ENCODE assay signal across 1 cellular context in the genomic region with DNA sequence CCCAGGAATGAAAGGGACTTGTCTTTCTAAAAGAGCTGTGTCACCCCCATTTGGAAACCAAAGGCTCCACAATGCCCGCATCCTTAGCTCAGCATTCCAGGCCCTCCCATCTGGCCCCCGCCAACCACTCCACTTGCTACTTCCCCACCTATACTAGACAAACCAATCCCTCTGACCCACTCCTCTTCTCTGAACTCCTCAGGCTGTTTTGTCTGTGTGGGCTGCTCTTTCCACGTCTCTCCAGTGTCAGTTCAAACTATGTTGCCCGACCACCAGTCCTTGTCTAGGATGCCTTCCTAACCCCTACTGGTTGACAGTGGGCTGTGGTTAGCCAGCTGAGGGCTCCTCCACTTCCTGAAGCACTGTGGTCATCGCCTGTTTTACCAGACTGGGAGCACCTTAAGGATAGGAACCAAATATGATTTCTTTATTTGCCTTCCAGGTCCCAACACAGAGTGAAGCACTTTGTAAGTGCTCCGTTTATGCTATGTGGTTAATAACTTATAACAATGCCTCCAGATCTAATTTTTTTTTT.
TF ChIP-seq lines count a peak whose summit lies in the region.

No MANE protein-coding gene starts in this region.

TF ChIP-seq in K562, 482 proteins besides CTCF, POLR2A, EP300 and RAD21:
- 0 out of 2 replicates have a peak, but pooled peaks have one; percentile 23 for TF ChIP-seq MCM3 (IDR thresholded peaks at IDR 0.05)
- TF ChIP-seq LEF1 (IDR thresholded peaks at IDR 0.05), result no peak
